In genomic region chr12:26274441-26275312, GRCh38 we compare ENCODE assay signal across 8 cellular contexts.
DNase-seq lines count a peak whose midpoint lies in the region; ATAC-seq and TF ChIP-seq lines count a peak whose summit lies in the region.

No MANE protein-coding gene starts in this region.

- peak overlapping the region; percentile 71 for H3K4me2 ChIP-seq in OCI-LY3 (ENCODE audit: low read length)

- no peaks in the 10 kb centered on the region for H3K9me3 ChIP-seq in OCI-LY3 (ENCODE audit: insufficient read depth, low read length)
- H3K9me3 ChIP-seq in gastrocnemius medialis = no peaks in the 10 kb centered on the region

- H3K79me2 ChIP-seq in OCI-LY3 (ENCODE audit: low read length) = no peaks in the 10 kb centered on the region

- in situ Hi-C loops in gastrocnemius medialis (cut with MboI; ENCODE audit: low sequenced_read_pairs in 4 of 4) = no loop called here

- TF ChIP-seq POLR2A in gastrocnemius medialis (IDR thresholded peaks at IDR 0.05) = peak; percentile 1 to 9

- intact Hi-C loops in gastrocnemius medialis (cut with DNase I; ENCODE audit: low total_unique reads) = loop anchor here (5.0 kb wide), 1 partner anchor 147 kb away; the partner anchor contains the start of gene BHLHE41

- TF ChIP-seq CTCF in OCI-LY3 (IDR thresholded peaks at IDR 0.05; ENCODE audit: low read depth, low read length) (peak; percentile 16; the same call in 1 of the 2 replicates), gastrocnemius medialis (IDR thresholded peaks at IDR 0.05 in 4 of 5, conservative IDR thresholded peaks at IDR 0.05 in 1 of 5) (no peak)

- ATAC-seq in GM18520 (IDR thresholded peaks at IDR 0.05; ENCODE audit: unreplicated experiment) (peak; percentile 96), HG02981 (IDR thresholded peaks at IDR 0.05; ENCODE audit: unreplicated experiment) (peak; percentile 90), gastrocnemius medialis (peak; percentile 85 to 87)

- peak overlapping the region; percentile 35; the same call in 1 of the 2 replicates for H3K9ac ChIP-seq in OCI-LY3 (ENCODE audit: low read length)

- H3K27me3 ChIP-seq in OCI-LY3 (ENCODE audit: low read depth, low read length) = peaks cover 11% of the 10 kb centered on the region
- no peaks in the 10 kb centered on the region for H3K27me3 ChIP-seq in gastrocnemius medialis

- H3K27ac ChIP-seq in OCI-LY3 (ENCODE audit: low read length) (peak overlapping the region; percentile 39), gastrocnemius medialis (peak overlapping the region; percentile 61 to 70 (median 68))

- H3K36me3 ChIP-seq in OCI-LY3 (replicated peaks; ENCODE audit: low read depth, low read length) = no peaks in the 10 kb centered on the region
- H3K36me3 ChIP-seq in gastrocnemius medialis = no peaks in the 10 kb centered on the region

- H2AFZ ChIP-seq in OCI-LY3 (ENCODE audit: low read depth, low read length) = no peak overlapping the region

- DNase-seq in AG08395 (ENCODE audit: low spot score) = peak; percentile 93
- peak; percentile 96 for DNase-seq in astrocyte of the hippocampus (ENCODE audit: low read depth, low spot score)
- peak in 34 of 51 donors; percentile 14 to 76 (median 44) for DNase-seq in hypothalamus (lab: John Stamatoyannopoulos, UW)
- DNase-seq in gastrocnemius medialis = peak; percentile 57 to 76
- no peak for DNase-seq in COR-L47 (lab: John Stamatoyannopoulos, UW)

- H3K4me3 ChIP-seq in OCI-LY3 (ENCODE audit: low read length) (peak overlapping the region; percentile 14; the same call in 1 of the 2 replicates), gastrocnemius medialis (no peak overlapping the region)

- H4K20me1 ChIP-seq in OCI-LY3 (ENCODE audit: insufficient read depth, low read length) = no peaks in the 10 kb centered on the region

- H3K4me1 ChIP-seq in OCI-LY3 (ENCODE audit: low read length) (peaks cover 47% of the 10 kb centered on the region), gastrocnemius medialis (peaks cover 21 to 27% of the 10 kb centered on the region in 2 donors)
